ENCODE assay signal across 19 cellular contexts in the genomic region with DNA sequence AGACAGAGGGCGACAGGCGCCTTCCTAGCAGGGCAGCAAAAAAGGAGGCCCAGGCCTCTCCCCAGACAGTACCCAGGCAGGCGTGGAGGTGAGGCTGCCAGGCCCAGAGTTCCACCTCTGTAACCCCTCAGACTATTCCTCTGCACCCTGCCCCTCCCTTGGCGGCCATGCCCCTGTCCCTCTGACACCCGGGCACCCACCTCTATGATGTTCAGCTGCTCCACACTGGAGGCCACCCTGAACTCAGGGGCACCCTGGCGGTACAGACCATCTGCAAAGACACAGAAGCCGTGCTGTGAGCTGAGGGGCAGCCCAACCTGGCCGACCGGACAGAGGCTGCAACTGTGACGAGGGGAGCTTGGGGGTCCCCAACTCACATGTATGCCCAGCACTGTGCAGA.
"Had no signal": no experiment of that assay in that cellular context is flagged by ENCODE, and none has a peak within 500 bp of the region (broad histone marks: within the 10 kb centered on the region; RNA-seq: fewer than 3 reads in every experiment).

No MANE protein-coding gene starts in this region.

- H3K27ac ChIP-seq: brain microvascular endothelial cell, cardiac muscle cell, KMS-11 had no signal

- H3K27me3 Mint-ChIP-seq: activated CD8-positive, alpha-beta T cell treated with anti-CD3 and anti-CD28 coated beads for 36 hours; activated naive CD4-positive, alpha-beta T cell treated with anti-CD3 and anti-CD28 coated beads, Interleukin-2, amount 50 U/mL, for 24 hours had no signal

- H3K9me3 ChIP-seq: MG63 had no signal

- DNase-seq: activated CD4-positive, alpha-beta T cell treated with anti-CD3 and anti-CD28 coated beads for 4 hours; activated CD8-positive, alpha-beta memory T cell treated with anti-CD3 and anti-CD28 coated beads, Interleukin-2, amount 50 U/mL, for 48 hours; activated CD8-positive, alpha-beta T cell treated with anti-CD3 and anti-CD28 coated beads for 36 hours; activated T-cell treated with anti-CD3 and anti-CD28 coated beads, Interleukin-2, amount 50 U/mL, for 1 hour; brain microvascular endothelial cell; MG63; NCI-H1092 treated with DMSO at 0.1 percent for 48 hours; NCI-H1417 treated with DMSO at 0.1 percent for 48 hours; NCI-H1694; NCI-H2029 treated with DMSO at 0.1 percent for 48 hours; NCI-H510A treated with DMSO at 0.1 percent for 48 hours; NCI-H69; SHP77 treated with DMSO at 0.1 percent for 48 hours had no signal

- H3K4me2 ChIP-seq: KMS-11 had no signal

- H3K4me3 ChIP-seq: cardiac muscle cell, MG63 had no signal

- H3K9ac ChIP-seq: KMS-11 had no signal

- ATAC-seq: activated CD4-positive, CD25-positive, alpha-beta regulatory T cell treated with anti-CD3 and anti-CD28 coated beads, Interleukin-2, amount 50 U/mL, for 24 hours; activated CD8-positive, alpha-beta T cell treated with anti-CD3 and anti-CD28 coated beads for 36 hours had no signal

- H3K36me3 Mint-ChIP-seq: activated naive CD4-positive, alpha-beta T cell treated with anti-CD3 and anti-CD28 coated beads, Interleukin-2, amount 50 U/mL, for 24 hours; IgD-negative memory B cell had no signal

- H3K36me3 ChIP-seq: brain microvascular endothelial cell, cardiac muscle cell, MG63 had no signal

- H3K9me3 Mint-ChIP-seq: activated CD8-positive, alpha-beta T cell treated with anti-CD3 and anti-CD28 coated beads for 36 hours; activated naive CD4-positive, alpha-beta T cell treated with anti-CD3 and anti-CD28 coated beads, Interleukin-2, amount 50 U/mL, for 24 hours; IgD-negative memory B cell; T-helper 1 cell treated with Interleukin-12 subunit alpha and Interleukin-12 subunit beta and Interleukin-4 antibody, amounts not matched to agents 30 μg/mL and 1 μg/mL, for 36 hours had no signal

- H3K27me3 ChIP-seq: brain microvascular endothelial cell, cardiac muscle cell, MG63 had no signal

- H3K4me3 Mint-ChIP-seq: activated CD8-positive, alpha-beta T cell treated with anti-CD3 and anti-CD28 coated beads for 36 hours; activated naive CD4-positive, alpha-beta T cell treated with anti-CD3 and anti-CD28 coated beads, Interleukin-2, amount 50 U/mL, for 24 hours; T-helper 1 cell treated with Interleukin-12 subunit alpha and Interleukin-12 subunit beta and Interleukin-4 antibody, amounts not matched to agents 30 μg/mL and 1 μg/mL, for 36 hours had no signal

- H3K4me1 Mint-ChIP-seq: activated naive CD4-positive, alpha-beta T cell treated with anti-CD3 and anti-CD28 coated beads, Interleukin-2, amount 50 U/mL, for 24 hours; IgD-negative memory B cell had no signal

- H3K27ac Mint-ChIP-seq: activated CD8-positive, alpha-beta T cell treated with anti-CD3 and anti-CD28 coated beads for 36 hours; IgD-negative memory B cell; T-helper 1 cell treated with Interleukin-12 subunit alpha and Interleukin-12 subunit beta and Interleukin-4 antibody, amounts not matched to agents 30 μg/mL and 1 μg/mL, for 36 hours had no signal
